Comparison of ENCODE assay signal across 20 cellular contexts in genomic region chr5:66417681-66418248, GRCh38.
DNase-seq lines count a peak whose midpoint lies in the region; ATAC-seq, FAIRE-seq and TF ChIP-seq lines count a peak whose summit lies in the region.
"Had no signal": no experiment of that assay in that cellular context is flagged by ENCODE, and none has a peak within 500 bp of the region (broad histone marks: within the 10 kb centered on the region; RNA-seq: fewer than 3 reads in every experiment).

No MANE protein-coding gene starts in this region.

- H3K36me3 ChIP-seq in A673 (ENCODE audit: insufficient read depth, low read length, poor library complexity, severe bottlenecking) = no peaks in the 10 kb centered on the region
- H3K36me3 ChIP-seq in SK-N-MC (ENCODE audit: insufficient read depth, low read length) = no peaks in the 10 kb centered on the region
- no peaks in the 10 kb centered on the region for H3K36me3 ChIP-seq in GM23338 (ENCODE audit: insufficient read depth)

- ATAC-seq in GM23338 = no peak
- ATAC-seq: CD8-positive, alpha-beta T cell had no signal

- H3K27me3 Mint-ChIP-seq in GM23338 (ENCODE audit: insufficient read depth, low read depth, poor library complexity) = no peaks in the 10 kb centered on the region

- H3K9me2 ChIP-seq in GM23338 (ENCODE audit: insufficient read depth) = peaks cover 6% of the 10 kb centered on the region; the same call in 1 of the 2 replicates

- H3K79me2 ChIP-seq in GM23338 (replicated peaks; ENCODE audit: insufficient read depth) = no peaks in the 10 kb centered on the region

- H3K4me3 ChIP-seq in A673 (ENCODE audit: low read depth, low read length, poor library complexity, severe bottlenecking) (no peak overlapping the region), SK-N-MC (peak overlapping the region; percentile 23; the same call in 1 of the 2 replicates), fibroblast of pulmonary artery (replicated peaks; ENCODE audit: low read depth, low read length) (no peak overlapping the region), GM23338 (no peak overlapping the region)
- H3K4me3 ChIP-seq: GM23248 had no signal

- DNase-seq in NCI-H2171 treated with DMSO at 0.1 percent for 48 hours (lab: John Stamatoyannopoulos, UW) (peak; percentile 23), NCI-H2171 (lab: John Stamatoyannopoulos, UW) (no peak), A673 (ENCODE audit: low spot score) (peak; percentile 69), SK-N-MC (ENCODE audit: low read depth, low spot score) (peak; percentile 59), fibroblast of pulmonary artery (ENCODE audit: low read depth) (peak; percentile 22), GM23338 (ENCODE audit: low spot score) (no peak), DMS153 treated with DMSO at 0.1 percent for 48 hours (lab: John Stamatoyannopoulos, UW; ENCODE audit: unreplicated experiment) (no peak), GM19239 (ENCODE audit: insufficient read length, low spot score) (no peak)
- DNase-seq: CD8-positive, alpha-beta T cell; COR-L47; DMS153; DND-41; GDM1; GM23248; H9; IMR-90 had no signal

- CTCF ChIA-PET in A673 (lab: Charles Lee) = no interaction called here

- no peaks in the 10 kb centered on the region for H3K27me3 ChIP-seq in A673 (replicated peaks; ENCODE audit: insufficient read depth, low read depth, low read length, poor library complexity)
- H3K27me3 ChIP-seq in GM23338 (ENCODE audit: insufficient read depth) = no peaks in the 10 kb centered on the region

- no peaks in the 10 kb centered on the region; the same call in 2 of the 3 replicates for H3K36me3 Mint-ChIP-seq in GM23338 (ENCODE audit: low read depth)
- H3K36me3 Mint-ChIP-seq: CD14-positive monocyte; CD8-positive, alpha-beta T cell had no signal

- no peak overlapping the region for H3K9ac ChIP-seq in SK-N-MC (ENCODE audit: insufficient read length)
- H3K9ac ChIP-seq: GM23248 had no signal

- intact Hi-C loops in A673 (cut with micrococcal nuclease; ENCODE audit: unreplicated experiment) = no loop called here

- no peak for TF ChIP-seq CTCF in A673 (conservative IDR thresholded peaks at IDR 0.05; ENCODE audit: low read depth, low read length)
- no peak for TF ChIP-seq CTCF in fibroblast of pulmonary artery (IDR thresholded peaks at IDR 0.05; ENCODE audit: low read length, missing control alignments)
- no peak for TF ChIP-seq CTCF in GM23338 (conservative IDR thresholded peaks at IDR 0.05; ENCODE audit: low read depth in 2 of 2)

- H3K9me3 ChIP-seq in A673 (ENCODE audit: low read depth, low read length, poor library complexity, severe bottlenecking) (no peaks in the 10 kb centered on the region), SK-N-MC (ENCODE audit: low read depth, low read length) (peaks cover 3% of the 10 kb centered on the region; the same call in 1 of the 2 replicates)

- 0 out of 3 replicates have a peak, but pooled peaks cover 4% of the 10 kb centered on the region for H3K4me1 Mint-ChIP-seq in GM23338
- H3K4me1 Mint-ChIP-seq: CD14-positive monocyte had no signal

- no peak overlapping the region for H3K27ac Mint-ChIP-seq in GM23338
- H3K27ac Mint-ChIP-seq: CD14-positive monocyte; CD8-positive, alpha-beta T cell; H9 had no signal

- POLR2A ChIA-PET in A673 (lab: Charles Lee; ENCODE audit: low non-redundant PET) = no interaction called here

- no peak overlapping the region for H3K4me3 Mint-ChIP-seq in GM23338
- H3K4me3 Mint-ChIP-seq: CD14-positive monocyte; CD8-positive, alpha-beta T cell; H9 had no signal

- H3K9me3 Mint-ChIP-seq in GM23338 = peaks cover 11% of the 10 kb centered on the region

- no peaks in the 10 kb centered on the region for H3F3A ChIP-seq in GM23338 (replicated peaks; ENCODE audit: low read depth)

- BruUV-seq in A673 (replicated peaks; lab: Mats Ljungman, UMichigan) = no TSS peak

- no peak overlapping the region for H3K4me2 ChIP-seq in GM23338

- H3K4me1 ChIP-seq in A673 (ENCODE audit: insufficient read depth, low read length, poor library complexity, severe bottlenecking) = peaks cover 5% of the 10 kb centered on the region
- no peaks in the 10 kb centered on the region for H3K4me1 ChIP-seq in GM23338 (ENCODE audit: insufficient read depth)

- no peak for FAIRE-seq in GM19239 (lab: Jason Lieb, UNC)
- FAIRE-seq: D721Med, GM12892 had no signal

- H3K27ac ChIP-seq in A673 (ENCODE audit: low read depth, low read length, poor library complexity, severe bottlenecking) (peak overlapping the region; percentile 10), SK-N-MC (peak overlapping the region; percentile 54), GM23338 (ENCODE audit: low read depth) (no peak overlapping the region)
- H3K27ac ChIP-seq: 22Rv1, GM23248 had no signal

- no peaks in the 10 kb centered on the region for H4K20me1 ChIP-seq in GM23338 (replicated peaks; ENCODE audit: insufficient read depth)

- H2AFZ ChIP-seq in GM23338 = no peak overlapping the region
- H2AFZ ChIP-seq: GM23248 had no signal

TF ChIP-seq in GM23338, 12 proteins besides CTCF, POLR2A, EP300 and RAD21 (continues in another document):
- TF ChIP-seq ZNF331 (CRISPR knock-in tag; IDR thresholded peaks at IDR 0.05; ENCODE audit: low read depth) (no peak), ZNF114 (CRISPR knock-in tag; IDR thresholded peaks at IDR 0.05) (no peak), JUNB (IDR thresholded peaks at IDR 0.05; ENCODE audit: unreplicated experiment) (no peak), REST (IDR thresholded peaks at IDR 0.05; ENCODE audit: unreplicated experiment) (no peak), CREB1 (CRISPR knock-in tag; IDR thresholded peaks at IDR 0.05; ENCODE audit: low read depth) (no peak), POLR2AphosphoS5 (IDR thresholded peaks at IDR 0.05; ENCODE audit: low read depth) (no peak), NANOG (IDR thresholded peaks at IDR 0.05; ENCODE audit: borderline replicate concordance) (no peak), EZH2 (IDR thresholded peaks at IDR 0.05; ENCODE audit: low read depth, unreplicated experiment) (no peak), STAT1 (IDR thresholded peaks at IDR 0.05; ENCODE audit: unreplicated experiment) (no peak), EZH2phosphoT487 (IDR thresholded peaks at IDR 0.05; ENCODE audit: unreplicated experiment) (no peak)
- TF ChIP-seq, protein P1, sequence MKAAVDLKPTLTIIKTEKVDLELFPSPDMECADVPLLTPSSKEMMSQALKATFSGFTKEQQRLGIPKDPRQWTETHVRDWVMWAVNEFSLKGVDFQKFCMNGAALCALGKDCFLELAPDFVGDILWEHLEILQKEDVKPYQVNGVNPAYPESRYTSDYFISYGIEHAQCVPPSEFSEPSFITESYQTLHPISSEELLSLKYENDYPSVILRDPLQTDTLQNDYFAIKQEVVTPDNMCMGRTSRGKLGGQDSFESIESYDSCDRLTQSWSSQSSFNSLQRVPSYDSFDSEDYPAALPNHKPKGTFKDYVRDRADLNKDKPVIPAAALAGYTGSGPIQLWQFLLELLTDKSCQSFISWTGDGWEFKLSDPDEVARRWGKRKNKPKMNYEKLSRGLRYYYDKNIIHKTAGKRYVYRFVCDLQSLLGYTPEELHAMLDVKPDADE (IDR thresholded peaks at IDR 0.05) = no peak

Comparison
In these comparisons a context has a peak if more than half of its experiments do, and no peak if none do; other contexts are left out.
1. DNase-seq: peak in NCI-H2171 treated with DMSO at 0.1 percent for 48 hours (single experiment), A673 (single experiment), SK-N-MC (single experiment) and fibroblast of pulmonary artery (single experiment); none in NCI-H2171 (single experiment), GM23338 (single experiment), DMS153 treated with DMSO at 0.1 percent for 48 hours (single experiment) and GM19239 (single experiment).